ENCODE assay signal across 9 cellular contexts in genomic region chr19:54606891-54607781, GRCh38. TPM values are rescaled to one million over a fixed set of nuclear protein-coding genes. Genes with fewer than 3 reads are reported as not detected.
DNase-seq lines count a peak whose midpoint lies in the region; ATAC-seq lines count a peak whose summit lies in the region.
"Had no signal": no experiment of that assay in that cellular context is flagged by ENCODE, and none has a peak within 500 bp of the region (broad histone marks: within the 10 kb centered on the region; RNA-seq: fewer than 3 reads in every experiment).

No MANE protein-coding gene starts in this region.

- intact Hi-C loops in activated T-helper 2 cell treated with anti-CD3 and anti-CD28 coated beads, Interferon-gamma antibody, Interleukin-2, Interleukin-4, amounts not matched to agents 10 μg/mL and 5 μg/mL and 100 μg/mL, durations not matched to agents 14 hours and 24 hours and 36 hours (cut with micrococcal nuclease) = no loop called here

- peaks cover 3% of the 10 kb centered on the region for H3K9me3 Mint-ChIP-seq in activated T-helper 2 cell treated with anti-CD3 and anti-CD28 coated beads, Interferon-gamma antibody, Interleukin-2, Interleukin-4, amounts not matched to agents 10 μg/mL and 5 μg/mL and 100 μg/mL, durations not matched to agents 14 hours and 24 hours and 36 hours

- ATAC-seq in GM18870 (IDR thresholded peaks at IDR 0.05; ENCODE audit: unreplicated experiment) (peak; percentile 43), HG02759 (IDR thresholded peaks at IDR 0.05; ENCODE audit: unreplicated experiment) (peak; percentile 60)

- H3K4me3 Mint-ChIP-seq in activated T-helper 2 cell treated with anti-CD3 and anti-CD28 coated beads, Interferon-gamma antibody, Interleukin-2, Interleukin-4, amounts not matched to agents 10 μg/mL and 5 μg/mL and 100 μg/mL, durations not matched to agents 14 hours and 24 hours and 36 hours (ENCODE audit: low read depth) = no peak overlapping the region

- H3K27me3 Mint-ChIP-seq in activated T-helper 2 cell treated with anti-CD3 and anti-CD28 coated beads, Interferon-gamma antibody, Interleukin-2, Interleukin-4, amounts not matched to agents 10 μg/mL and 5 μg/mL and 100 μg/mL, durations not matched to agents 14 hours and 24 hours and 36 hours (ENCODE audit: low read depth) = peaks cover 2% of the 10 kb centered on the region

- H3K27ac Mint-ChIP-seq in activated T-helper 2 cell treated with anti-CD3 and anti-CD28 coated beads, Interferon-gamma antibody, Interleukin-2, Interleukin-4, amounts not matched to agents 10 μg/mL and 5 μg/mL and 100 μg/mL, durations not matched to agents 14 hours and 24 hours and 36 hours = no peak overlapping the region

- no peaks in the 10 kb centered on the region for H3K36me3 Mint-ChIP-seq in activated T-helper 2 cell treated with anti-CD3 and anti-CD28 coated beads, Interferon-gamma antibody, Interleukin-2, Interleukin-4, amounts not matched to agents 10 μg/mL and 5 μg/mL and 100 μg/mL, durations not matched to agents 14 hours and 24 hours and 36 hours (ENCODE audit: low read depth)

- peak; percentile 11 for DNase-seq in medulla oblongata (ENCODE audit: extremely low spot score)
- DNase-seq in activated T-helper 2 cell treated with anti-CD3 and anti-CD28 coated beads, Interferon-gamma antibody, Interleukin-2, Interleukin-4, amounts not matched to agents 10 μg/mL and 5 μg/mL and 100 μg/mL, durations not matched to agents 14 hours and 24 hours and 36 hours (ENCODE audit: low spot score) = no peak
- DNase-seq in NCI-H128 (lab: John Stamatoyannopoulos, UW; ENCODE audit: unreplicated experiment) = no peak
- DNase-seq in activated gamma-delta T cell treated with Interleukin-2 at 50 U/mL for 16 hours = no peak
- DNase-seq: NCI-H510A; stimulated activated CD4-positive, alpha-beta T cell treated with anti-CD3 and anti-CD28 coated beads, Interleukin-1b, Interleukin-23, amount 100 ng/mL, for 48 hours had no signal

- H3K4me1 Mint-ChIP-seq in activated T-helper 2 cell treated with anti-CD3 and anti-CD28 coated beads, Interferon-gamma antibody, Interleukin-2, Interleukin-4, amounts not matched to agents 10 μg/mL and 5 μg/mL and 100 μg/mL, durations not matched to agents 14 hours and 24 hours and 36 hours (ENCODE audit: low read depth) = no peaks in the 10 kb centered on the region

RNA-seq across cellular contexts. Expression of gene LILRA1, which starts 13.7 kb away (rescaled TPM):
- not detected in 2 replicates for total RNA-seq in activated T-helper 2 cell treated with anti-CD3 and anti-CD28 coated beads, Interferon-gamma antibody, Interleukin-2, Interleukin-4, amounts not matched to agents 10 μg/mL and 5 μg/mL and 100 μg/mL, durations not matched to agents 14 hours and 24 hours and 36 hours
- total RNA-seq: chondrocyte had no signal

RNA-seq across cellular contexts. Expression of gene LILRB1, which starts 23.1 kb away (rescaled TPM):
- not detected in 2 replicates for total RNA-seq in activated T-helper 2 cell treated with anti-CD3 and anti-CD28 coated beads, Interferon-gamma antibody, Interleukin-2, Interleukin-4, amounts not matched to agents 10 μg/mL and 5 μg/mL and 100 μg/mL, durations not matched to agents 14 hours and 24 hours and 36 hours
- total RNA-seq: chondrocyte had no signal

RNA-seq across cellular contexts. Expression of gene LILRA2, which starts 33.5 kb away (rescaled TPM):
- total RNA-seq in activated T-helper 2 cell treated with anti-CD3 and anti-CD28 coated beads, Interferon-gamma antibody, Interleukin-2, Interleukin-4, amounts not matched to agents 10 μg/mL and 5 μg/mL and 100 μg/mL, durations not matched to agents 14 hours and 24 hours and 36 hours = not detected in 2 replicates
- total RNA-seq: chondrocyte had no signal

RNA-seq across cellular contexts. Expression of gene LILRB4, which starts 55.6 kb away (rescaled TPM):
- 0.32 and 0.46 TPM in 2 replicates for total RNA-seq in activated T-helper 2 cell treated with anti-CD3 and anti-CD28 coated beads, Interferon-gamma antibody, Interleukin-2, Interleukin-4, amounts not matched to agents 10 μg/mL and 5 μg/mL and 100 μg/mL, durations not matched to agents 14 hours and 24 hours and 36 hours
- total RNA-seq: chondrocyte had no signal
